2 cellular contexts compared by ENCODE assay signal in the genomic region with DNA sequence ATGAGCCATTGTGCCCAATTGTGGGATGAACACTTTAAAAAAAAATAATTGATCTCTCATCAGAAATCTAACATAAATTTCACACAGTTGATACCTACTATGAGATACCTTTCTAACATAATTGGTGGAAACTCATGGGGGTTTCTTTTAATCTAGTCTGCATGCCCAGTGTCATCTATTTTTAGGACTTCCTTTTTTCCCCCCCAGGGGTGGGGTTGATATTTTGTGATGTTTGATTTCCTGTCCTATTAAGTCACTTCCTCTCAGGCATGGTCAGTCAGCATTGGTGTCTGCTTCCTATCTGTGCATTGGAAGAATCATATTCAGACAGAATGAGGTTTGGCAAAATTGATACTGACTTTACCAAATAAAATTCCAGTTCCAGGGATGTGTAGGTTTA.
A peak's percentile ranks its signal among the peaks of the same experiment; 100 is the strongest.
TF ChIP-seq lines count a peak whose summit lies in the region.

No MANE protein-coding gene starts in this region.

TF ChIP-seq in liver, 16 proteins besides CTCF, POLR2A, EP300 and RAD21:
- TF ChIP-seq GABPA (IDR thresholded peaks at IDR 0.05 in 1 of 2, conservative IDR thresholded peaks at IDR 0.05 in 1 of 2) (peak; percentile 58 to 74), YY1 (IDR thresholded peaks at IDR 0.05) (no peak)

TF ChIP-seq in HepG2, 621 proteins besides CTCF, POLR2A, EP300 and RAD21:
- TF ChIP-seq ZSCAN12 (CRISPR knock-in tag; IDR thresholded peaks at IDR 0.05), result no peak
- no peak for TF ChIP-seq PTBP1 (IDR thresholded peaks at IDR 0.05; ENCODE audit: low read depth, low read length, poor library complexity, severe bottlenecking)
- TF ChIP-seq KAT7 (CRISPR knock-in tag; IDR thresholded peaks at IDR 0.05; ENCODE audit: borderline replicate concordance), result no peak
- TF ChIP-seq KLF13 (CRISPR knock-in tag; IDR thresholded peaks at IDR 0.05), result no peak
- TF ChIP-seq RXRB (CRISPR knock-in tag; IDR thresholded peaks at IDR 0.05; ENCODE audit: borderline replicate concordance), result no peak
- TF ChIP-seq ZNF549 (CRISPR knock-in tag; IDR thresholded peaks at IDR 0.05), result no peak
- TF ChIP-seq IRX3 (CRISPR knock-in tag; IDR thresholded peaks at IDR 0.05; ENCODE audit: borderline replicate concordance, low read depth), result no peak
- TF ChIP-seq, protein P1, sequence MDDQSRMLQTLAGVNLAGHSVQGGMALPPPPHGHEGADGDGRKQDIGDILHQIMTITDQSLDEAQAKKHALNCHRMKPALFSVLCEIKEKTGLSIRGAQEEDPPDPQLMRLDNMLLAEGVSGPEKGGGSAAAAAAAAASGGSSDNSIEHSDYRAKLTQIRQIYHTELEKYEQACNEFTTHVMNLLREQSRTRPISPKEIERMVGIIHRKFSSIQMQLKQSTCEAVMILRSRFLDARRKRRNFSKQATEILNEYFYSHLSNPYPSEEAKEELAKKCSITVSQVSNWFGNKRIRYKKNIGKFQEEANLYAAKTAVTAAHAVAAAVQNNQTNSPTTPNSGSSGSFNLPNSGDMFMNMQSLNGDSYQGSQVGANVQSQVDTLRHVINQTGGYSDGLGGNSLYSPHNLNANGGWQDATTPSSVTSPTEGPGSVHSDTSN (CRISPR knock-in tag; IDR thresholded peaks at IDR 0.05; ENCODE audit: borderline replicate concordance), result no peak
- TF ChIP-seq, protein P2, sequence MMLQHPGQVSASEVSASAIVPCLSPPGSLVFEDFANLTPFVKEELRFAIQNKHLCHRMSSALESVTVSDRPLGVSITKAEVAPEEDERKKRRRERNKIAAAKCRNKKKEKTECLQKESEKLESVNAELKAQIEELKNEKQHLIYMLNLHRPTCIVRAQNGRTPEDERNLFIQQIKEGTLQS (CRISPR knock-in tag; IDR thresholded peaks at IDR 0.05), result no peak
- no peak for TF ChIP-seq PAX8 (CRISPR knock-in tag; IDR thresholded peaks at IDR 0.05; ENCODE audit: borderline replicate concordance)
